8 cellular contexts compared by ENCODE assay signal in the genomic region with DNA sequence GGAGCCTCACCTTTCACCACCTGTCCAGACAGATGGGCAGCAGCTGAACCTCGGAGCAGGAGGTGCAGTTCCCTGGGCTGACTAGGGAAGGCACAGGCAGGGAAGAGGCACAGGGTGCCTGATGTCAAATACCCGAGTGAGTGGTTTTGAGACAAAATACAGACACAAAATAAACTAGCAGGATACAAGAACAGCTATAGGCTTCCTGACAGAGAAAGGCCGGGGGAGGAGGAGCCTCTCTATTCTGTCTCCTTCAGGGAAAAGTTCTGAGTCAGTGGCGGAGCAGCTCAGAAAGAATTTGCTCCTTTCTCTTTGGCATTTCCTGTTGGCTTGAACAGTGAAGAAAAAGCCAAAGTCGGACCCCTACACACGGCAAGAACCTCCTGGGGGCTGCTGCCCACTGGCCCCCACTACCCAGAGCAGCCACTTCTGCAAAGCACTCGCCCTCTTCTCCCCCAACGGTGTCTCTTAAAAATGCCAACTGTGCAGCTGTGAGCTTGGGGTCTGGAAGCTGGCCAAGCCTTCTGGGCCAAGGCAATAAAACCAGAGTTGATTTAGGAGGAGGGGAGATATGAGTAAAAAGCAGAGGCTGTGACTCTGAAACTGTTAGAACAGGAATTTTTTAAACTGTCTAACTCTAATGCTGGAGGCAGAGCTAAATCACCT.
DNase-seq lines count a peak whose midpoint lies in the region; ATAC-seq and TF ChIP-seq lines count a peak whose summit lies in the region.

No MANE protein-coding gene starts in this region.

- H3K27ac ChIP-seq in brain microvascular endothelial cell: peak overlapping the region; percentile 81
- H3K27ac ChIP-seq in tibial artery: peak overlapping the region; percentile 70 to 79

- no peak for ATAC-seq in GM19023 (IDR thresholded peaks at IDR 0.05; ENCODE audit: unreplicated experiment)

- intact Hi-C loops in tibial artery (cut with DNase I; ENCODE audit: low total_unique reads): no loop called here

- peak overlapping the region; percentile 20 for H3K4me3 ChIP-seq in brain microvascular endothelial cell (ENCODE audit: low read depth, low read length)
- peak overlapping the region; percentile 32 to 43 for H3K4me3 ChIP-seq in tibial artery

- H3K36me3 ChIP-seq in brain microvascular endothelial cell (replicated peaks): peaks cover 73% of the 10 kb centered on the region
- peaks cover 54 to 81% (median 64%) of the 10 kb centered on the region in 3 donors for H3K36me3 ChIP-seq in tibial artery

- TF ChIP-seq CTCF in brain microvascular endothelial cell (IDR thresholded peaks at IDR 0.05; ENCODE audit: low read depth, low read length, missing control alignments) (no peak), tibial artery (IDR thresholded peaks at IDR 0.05) (no peak)

- H3K4me1 ChIP-seq in tibial artery: peaks cover 0 to 71% (median 49%) of the 10 kb centered on the region in 4 donors

- in situ Hi-C loops in brain microvascular endothelial cell (cut with HindIII; ENCODE audit: low pct_ligation_motif_present, low sequenced_read_pairs): no loop called here

- H3K27me3 ChIP-seq in brain microvascular endothelial cell (replicated peaks) (no peaks in the 10 kb centered on the region), tibial artery (no peaks in the 10 kb centered on the region)

- H3K9me3 ChIP-seq in tibial artery: no peaks in the 10 kb centered on the region

- DNase-seq in EL: peak; percentile 97
- DNase-seq in NCI-H2107 (lab: John Stamatoyannopoulos, UW): peak; percentile 36
- peak; percentile 95 for DNase-seq in brain microvascular endothelial cell
- DNase-seq in kidney tubule cell (ENCODE audit: low spot score): peak; percentile 92
- DNase-seq in tibial artery: peak; percentile 81 to 86
- no peak for DNase-seq in activated T-cell treated with anti-CD3 and anti-CD28 coated beads, Interleukin-2, amount 50 U/mL, for 48 hours
- no peak for DNase-seq in GM19238 (ENCODE audit: insufficient read length, low spot score)

Comparison
In these comparisons a context has a peak if more than half of its experiments do, and no peak if none do; other contexts are left out.
1. DNase-seq: peak in EL (single experiment), NCI-H2107 (single experiment), brain microvascular endothelial cell (single experiment), kidney tubule cell (single experiment) and tibial artery (2 of 2); none in activated T-cell treated with anti-CD3 and anti-CD28 coated beads, Interleukin-2, amount 50 U/mL, for 48 hours (0 of 2) and GM19238 (single experiment).